In genomic region chr5:98656106-98656795, GRCh38 we compare ENCODE assay signal across 1 cellular context.
TF ChIP-seq lines count a peak whose summit lies in the region.

No MANE protein-coding gene starts in this region.

TF ChIP-seq in H1, 55 proteins besides CTCF, POLR2A, EP300 and RAD21:
- TF ChIP-seq RXRA (IDR thresholded peaks at IDR 0.05; ENCODE audit: insufficient read depth, low read depth, low read length), result no peak
- TF ChIP-seq, protein P1, sequence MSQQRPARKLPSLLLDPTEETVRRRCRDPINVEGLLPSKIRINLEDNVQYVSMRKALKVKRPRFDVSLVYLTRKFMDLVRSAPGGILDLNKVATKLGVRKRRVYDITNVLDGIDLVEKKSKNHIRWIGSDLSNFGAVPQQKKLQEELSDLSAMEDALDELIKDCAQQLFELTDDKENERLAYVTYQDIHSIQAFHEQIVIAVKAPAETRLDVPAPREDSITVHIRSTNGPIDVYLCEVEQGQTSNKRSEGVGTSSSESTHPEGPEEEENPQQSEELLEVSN (IDR thresholded peaks at IDR 0.05), result 0 out of 2 replicates have a peak, but pooled peaks have one; percentile 16
